1 cellular context compared by ENCODE assay signal in the genomic region with DNA sequence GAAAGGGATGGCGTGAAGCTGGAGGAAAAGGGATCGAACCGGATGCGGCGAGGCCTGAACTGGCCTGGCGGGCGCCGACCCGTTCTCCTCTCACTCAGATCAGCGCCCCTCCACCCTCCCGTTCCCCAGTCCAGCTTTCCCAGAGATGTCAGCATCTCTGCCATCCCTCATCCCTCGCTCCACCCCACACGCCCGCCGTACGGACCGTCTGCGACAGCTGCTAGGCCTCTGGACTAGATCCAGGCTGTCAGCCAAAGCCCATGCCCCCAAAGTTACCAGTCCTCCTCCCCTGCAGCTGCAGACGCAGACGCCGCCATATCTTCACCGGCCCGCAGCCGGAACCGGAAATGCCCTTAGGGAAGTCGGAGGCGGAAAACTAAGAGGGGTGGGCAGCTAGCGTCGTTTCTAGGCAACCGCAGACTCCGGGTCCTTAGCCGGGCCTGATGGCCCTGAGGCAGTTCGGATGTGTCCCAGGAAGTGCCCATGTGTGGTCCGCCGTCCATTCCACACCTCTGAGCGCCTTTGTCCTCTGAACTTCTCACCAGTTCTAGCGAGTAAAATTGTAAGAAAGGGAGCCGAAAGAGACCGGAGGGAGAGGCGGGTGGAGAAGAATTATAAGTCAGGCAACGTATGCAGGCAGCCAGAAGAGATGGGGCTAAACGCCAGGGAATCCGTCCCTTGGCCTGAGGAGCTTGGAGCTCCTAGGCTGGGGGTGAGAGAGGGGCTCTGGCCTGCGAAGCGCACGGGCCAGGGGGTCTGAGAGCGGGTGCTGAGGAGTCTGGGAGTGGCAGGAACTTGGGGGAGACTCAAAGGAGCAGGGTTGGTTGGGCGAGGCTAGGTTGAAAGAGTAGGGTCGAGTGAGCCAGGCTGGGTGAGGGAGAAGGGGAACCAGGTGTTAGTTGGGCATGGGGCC.
TF ChIP-seq lines count a peak whose summit lies in the region.

A gene with protein sequence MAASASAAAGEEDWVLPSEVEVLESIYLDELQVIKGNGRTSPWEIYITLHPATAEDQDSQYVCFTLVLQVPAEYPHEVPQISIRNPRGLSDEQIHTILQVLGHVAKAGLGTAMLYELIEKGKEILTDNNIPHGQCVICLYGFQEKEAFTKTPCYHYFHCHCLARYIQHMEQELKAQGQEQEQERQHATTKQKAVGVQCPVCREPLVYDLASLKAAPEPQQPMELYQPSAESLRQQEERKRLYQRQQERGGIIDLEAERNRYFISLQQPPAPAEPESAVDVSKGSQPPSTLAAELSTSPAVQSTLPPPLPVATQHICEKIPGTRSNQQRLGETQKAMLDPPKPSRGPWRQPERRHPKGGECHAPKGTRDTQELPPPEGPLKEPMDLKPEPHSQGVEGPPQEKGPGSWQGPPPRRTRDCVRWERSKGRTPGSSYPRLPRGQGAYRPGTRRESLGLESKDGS (minus strand): TSS at position 349 of the 913 bp plus-strand sequence. CDS start 32 bp downstream, at position 317.
A gene with protein sequence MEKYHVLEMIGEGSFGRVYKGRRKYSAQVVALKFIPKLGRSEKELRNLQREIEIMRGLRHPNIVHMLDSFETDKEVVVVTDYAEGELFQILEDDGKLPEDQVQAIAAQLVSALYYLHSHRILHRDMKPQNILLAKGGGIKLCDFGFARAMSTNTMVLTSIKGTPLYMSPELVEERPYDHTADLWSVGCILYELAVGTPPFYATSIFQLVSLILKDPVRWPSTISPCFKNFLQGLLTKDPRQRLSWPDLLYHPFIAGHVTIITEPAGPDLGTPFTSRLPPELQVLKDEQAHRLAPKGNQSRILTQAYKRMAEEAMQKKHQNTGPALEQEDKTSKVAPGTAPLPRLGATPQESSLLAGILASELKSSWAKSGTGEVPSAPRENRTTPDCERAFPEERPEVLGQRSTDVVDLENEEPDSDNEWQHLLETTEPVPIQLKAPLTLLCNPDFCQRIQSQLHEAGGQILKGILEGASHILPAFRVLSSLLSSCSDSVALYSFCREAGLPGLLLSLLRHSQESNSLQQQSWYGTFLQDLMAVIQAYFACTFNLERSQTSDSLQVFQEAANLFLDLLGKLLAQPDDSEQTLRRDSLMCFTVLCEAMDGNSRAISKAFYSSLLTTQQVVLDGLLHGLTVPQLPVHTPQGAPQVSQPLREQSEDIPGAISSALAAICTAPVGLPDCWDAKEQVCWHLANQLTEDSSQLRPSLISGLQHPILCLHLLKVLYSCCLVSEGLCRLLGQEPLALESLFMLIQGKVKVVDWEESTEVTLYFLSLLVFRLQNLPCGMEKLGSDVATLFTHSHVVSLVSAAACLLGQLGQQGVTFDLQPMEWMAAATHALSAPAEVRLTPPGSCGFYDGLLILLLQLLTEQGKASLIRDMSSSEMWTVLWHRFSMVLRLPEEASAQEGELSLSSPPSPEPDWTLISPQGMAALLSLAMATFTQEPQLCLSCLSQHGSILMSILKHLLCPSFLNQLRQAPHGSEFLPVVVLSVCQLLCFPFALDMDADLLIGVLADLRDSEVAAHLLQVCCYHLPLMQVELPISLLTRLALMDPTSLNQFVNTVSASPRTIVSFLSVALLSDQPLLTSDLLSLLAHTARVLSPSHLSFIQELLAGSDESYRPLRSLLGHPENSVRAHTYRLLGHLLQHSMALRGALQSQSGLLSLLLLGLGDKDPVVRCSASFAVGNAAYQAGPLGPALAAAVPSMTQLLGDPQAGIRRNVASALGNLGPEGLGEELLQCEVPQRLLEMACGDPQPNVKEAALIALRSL (N-terminal part only) (plus strand): TSS at position 433 of the 913 bp plus-strand sequence. CDS start 744 bp downstream, outside the sequence.

TF ChIP-seq in HepG2, 621 proteins besides CTCF, POLR2A, EP300 and RAD21 (continued from another document and continues in another):
- TF ChIP-seq ZNF431 (CRISPR knock-in tag; IDR thresholded peaks at IDR 0.05; ENCODE audit: borderline replicate concordance, low read depth) (no peak), ZNF296 (CRISPR knock-in tag; conservative IDR thresholded peaks at IDR 0.05) (no peak), HOXD1 (CRISPR knock-in tag; IDR thresholded peaks at IDR 0.05) (no peak; the same call in none of the 2 replicates), HCFC1 (IDR thresholded peaks at IDR 0.05; ENCODE audit: low read depth, low read length) (peak; percentile 65), TBX3 (IDR thresholded peaks at IDR 0.05; ENCODE audit: borderline replicate concordance) (no peak), FOXK2 (IDR thresholded peaks at IDR 0.05) (no peak), ZNF7 (CRISPR knock-in tag; IDR thresholded peaks at IDR 0.05) (no peak), SP2 (CRISPR knock-in tag; IDR thresholded peaks at IDR 0.05) (peak; percentile 58), HNRNPLL (IDR thresholded peaks at IDR 0.05; ENCODE audit: low read depth, low read length, poor library complexity, severe bottlenecking) (peak; percentile 95), ZNF101 (CRISPR knock-in tag; IDR thresholded peaks at IDR 0.05; ENCODE audit: borderline replicate concordance, low read depth) (no peak), ZNF761 (CRISPR knock-in tag; conservative IDR thresholded peaks at IDR 0.05) (peak; percentile 74; the same call in 1 of the 2 replicates), FOSL2 (CRISPR knock-in tag; IDR thresholded peaks at IDR 0.05) (peak; percentile 37), ZNF619 (CRISPR knock-in tag; IDR thresholded peaks at IDR 0.05) (peak; percentile 38; the same call in 1 of the 2 replicates), ZNF530 (CRISPR knock-in tag; IDR thresholded peaks at IDR 0.05; ENCODE audit: low read depth) (no peak), ZNF274 (CRISPR knock-in tag; IDR thresholded peaks at IDR 0.05) (peak; percentile 71; the same call in 1 of the 2 replicates)
- TF ChIP-seq, protein P1, sequence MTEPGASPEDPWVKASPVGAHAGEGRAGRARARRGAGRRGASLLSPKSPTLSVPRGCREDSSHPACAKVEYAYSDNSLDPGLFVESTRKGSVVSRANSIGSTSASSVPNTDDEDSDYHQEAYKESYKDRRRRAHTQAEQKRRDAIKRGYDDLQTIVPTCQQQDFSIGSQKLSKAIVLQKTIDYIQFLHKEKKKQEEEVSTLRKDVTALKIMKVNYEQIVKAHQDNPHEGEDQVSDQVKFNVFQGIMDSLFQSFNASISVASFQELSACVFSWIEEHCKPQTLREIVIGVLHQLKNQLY (CRISPR knock-in tag; IDR thresholded peaks at IDR 0.05) = no peak
- TF ChIP-seq, protein P2, sequence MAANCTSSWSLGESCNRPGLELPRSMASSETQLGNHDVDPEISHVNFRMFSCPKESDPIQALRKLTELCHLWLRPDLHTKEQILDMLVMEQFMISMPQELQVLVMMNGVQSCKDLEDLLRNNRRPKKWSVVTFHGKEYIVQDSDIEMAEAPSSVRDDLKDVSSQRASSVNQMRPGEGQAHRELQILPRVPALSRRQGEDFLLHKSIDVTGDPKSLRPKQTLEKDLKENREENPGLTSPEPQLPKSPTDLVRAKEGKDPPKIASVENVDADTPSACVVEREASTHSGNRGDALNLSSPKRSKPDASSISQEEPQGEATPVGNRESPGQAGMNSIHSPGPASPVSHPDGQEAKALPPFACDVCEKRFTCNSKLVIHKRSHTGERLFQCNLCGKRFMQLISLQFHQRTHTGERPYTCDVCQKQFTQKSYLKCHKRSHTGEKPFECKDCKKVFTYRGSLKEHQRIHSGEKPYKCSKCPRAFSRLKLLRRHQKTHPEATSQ (CRISPR knock-in tag; IDR thresholded peaks at IDR 0.05; ENCODE audit: borderline replicate concordance) = no peak; the same call in none of the 2 replicates
- TF ChIP-seq, protein P3, sequence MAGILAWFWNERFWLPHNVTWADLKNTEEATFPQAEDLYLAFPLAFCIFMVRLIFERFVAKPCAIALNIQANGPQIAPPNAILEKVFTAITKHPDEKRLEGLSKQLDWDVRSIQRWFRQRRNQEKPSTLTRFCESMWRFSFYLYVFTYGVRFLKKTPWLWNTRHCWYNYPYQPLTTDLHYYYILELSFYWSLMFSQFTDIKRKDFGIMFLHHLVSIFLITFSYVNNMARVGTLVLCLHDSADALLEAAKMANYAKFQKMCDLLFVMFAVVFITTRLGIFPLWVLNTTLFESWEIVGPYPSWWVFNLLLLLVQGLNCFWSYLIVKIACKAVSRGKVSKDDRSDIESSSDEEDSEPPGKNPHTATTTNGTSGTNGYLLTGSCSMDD (CRISPR knock-in tag; IDR thresholded peaks at IDR 0.05) = no peak
- TF ChIP-seq, protein P4, sequence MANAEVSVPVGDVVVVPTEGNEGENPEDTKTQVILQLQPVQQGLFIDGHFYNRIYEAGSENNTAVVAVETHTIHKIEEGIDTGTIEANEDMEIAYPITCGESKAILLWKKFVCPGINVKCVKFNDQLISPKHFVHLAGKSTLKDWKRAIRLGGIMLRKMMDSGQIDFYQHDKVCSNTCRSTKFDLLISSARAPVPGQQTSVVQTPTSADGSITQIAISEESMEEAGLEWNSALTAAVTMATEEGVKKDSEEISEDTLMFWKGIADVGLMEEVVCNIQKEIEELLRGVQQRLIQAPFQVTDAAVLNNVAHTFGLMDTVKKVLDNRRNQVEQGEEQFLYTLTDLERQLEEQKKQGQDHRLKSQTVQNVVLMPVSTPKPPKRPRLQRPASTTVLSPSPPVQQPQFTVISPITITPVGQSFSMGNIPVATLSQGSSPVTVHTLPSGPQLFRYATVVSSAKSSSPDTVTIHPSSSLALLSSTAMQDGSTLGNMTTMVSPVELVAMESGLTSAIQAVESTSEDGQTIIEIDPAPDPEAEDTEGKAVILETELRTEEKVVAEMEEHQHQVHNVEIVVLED (CRISPR knock-in tag; IDR thresholded peaks at IDR 0.05; ENCODE audit: borderline replicate concordance) = peak; percentile 84; the same call in 1 of the 2 replicates
- TF ChIP-seq, protein P5, sequence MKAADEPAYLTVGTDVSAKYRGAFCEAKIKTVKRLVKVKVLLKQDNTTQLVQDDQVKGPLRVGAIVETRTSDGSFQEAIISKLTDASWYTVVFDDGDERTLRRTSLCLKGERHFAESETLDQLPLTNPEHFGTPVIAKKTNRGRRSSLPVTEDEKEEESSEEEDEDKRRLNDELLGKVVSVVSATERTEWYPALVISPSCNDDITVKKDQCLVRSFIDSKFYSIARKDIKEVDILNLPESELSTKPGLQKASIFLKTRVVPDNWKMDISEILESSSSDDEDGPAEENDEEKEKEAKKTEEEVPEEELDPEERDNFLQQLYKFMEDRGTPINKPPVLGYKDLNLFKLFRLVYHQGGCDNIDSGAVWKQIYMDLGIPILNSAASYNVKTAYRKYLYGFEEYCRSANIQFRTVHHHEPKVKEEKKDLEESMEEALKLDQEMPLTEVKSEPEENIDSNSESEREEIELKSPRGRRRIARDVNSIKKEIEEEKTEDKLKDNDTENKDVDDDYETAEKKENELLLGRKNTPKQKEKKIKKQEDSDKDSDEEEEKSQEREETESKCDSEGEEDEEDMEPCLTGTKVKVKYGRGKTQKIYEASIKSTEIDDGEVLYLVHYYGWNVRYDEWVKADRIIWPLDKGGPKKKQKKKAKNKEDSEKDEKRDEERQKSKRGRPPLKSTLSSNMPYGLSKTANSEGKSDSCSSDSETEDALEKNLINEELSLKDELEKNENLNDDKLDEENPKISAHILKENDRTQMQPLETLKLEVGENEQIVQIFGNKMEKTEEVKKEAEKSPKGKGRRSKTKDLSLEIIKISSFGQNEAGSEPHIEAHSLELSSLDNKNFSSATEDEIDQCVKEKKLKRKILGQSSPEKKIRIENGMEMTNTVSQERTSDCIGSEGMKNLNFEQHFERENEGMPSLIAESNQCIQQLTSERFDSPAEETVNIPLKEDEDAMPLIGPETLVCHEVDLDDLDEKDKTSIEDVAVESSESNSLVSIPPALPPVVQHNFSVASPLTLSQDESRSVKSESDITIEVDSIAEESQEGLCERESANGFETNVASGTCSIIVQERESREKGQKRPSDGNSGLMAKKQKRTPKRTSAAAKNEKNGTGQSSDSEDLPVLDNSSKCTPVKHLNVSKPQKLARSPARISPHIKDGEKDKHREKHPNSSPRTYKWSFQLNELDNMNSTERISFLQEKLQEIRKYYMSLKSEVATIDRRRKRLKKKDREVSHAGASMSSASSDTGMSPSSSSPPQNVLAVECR (CRISPR knock-in tag; IDR thresholded peaks at IDR 0.05; ENCODE audit: borderline replicate concordance) = peak; percentile 99
- TF ChIP-seq, protein P6, sequence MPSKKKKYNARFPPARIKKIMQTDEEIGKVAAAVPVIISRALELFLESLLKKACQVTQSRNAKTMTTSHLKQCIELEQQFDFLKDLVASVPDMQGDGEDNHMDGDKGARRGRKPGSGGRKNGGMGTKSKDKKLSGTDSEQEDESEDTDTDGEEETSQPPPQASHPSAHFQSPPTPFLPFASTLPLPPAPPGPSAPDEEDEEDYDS (CRISPR knock-in tag; IDR thresholded peaks at IDR 0.05) = peak; percentile 71; the same call in 1 of the 2 replicates
- TF ChIP-seq, protein P7, sequence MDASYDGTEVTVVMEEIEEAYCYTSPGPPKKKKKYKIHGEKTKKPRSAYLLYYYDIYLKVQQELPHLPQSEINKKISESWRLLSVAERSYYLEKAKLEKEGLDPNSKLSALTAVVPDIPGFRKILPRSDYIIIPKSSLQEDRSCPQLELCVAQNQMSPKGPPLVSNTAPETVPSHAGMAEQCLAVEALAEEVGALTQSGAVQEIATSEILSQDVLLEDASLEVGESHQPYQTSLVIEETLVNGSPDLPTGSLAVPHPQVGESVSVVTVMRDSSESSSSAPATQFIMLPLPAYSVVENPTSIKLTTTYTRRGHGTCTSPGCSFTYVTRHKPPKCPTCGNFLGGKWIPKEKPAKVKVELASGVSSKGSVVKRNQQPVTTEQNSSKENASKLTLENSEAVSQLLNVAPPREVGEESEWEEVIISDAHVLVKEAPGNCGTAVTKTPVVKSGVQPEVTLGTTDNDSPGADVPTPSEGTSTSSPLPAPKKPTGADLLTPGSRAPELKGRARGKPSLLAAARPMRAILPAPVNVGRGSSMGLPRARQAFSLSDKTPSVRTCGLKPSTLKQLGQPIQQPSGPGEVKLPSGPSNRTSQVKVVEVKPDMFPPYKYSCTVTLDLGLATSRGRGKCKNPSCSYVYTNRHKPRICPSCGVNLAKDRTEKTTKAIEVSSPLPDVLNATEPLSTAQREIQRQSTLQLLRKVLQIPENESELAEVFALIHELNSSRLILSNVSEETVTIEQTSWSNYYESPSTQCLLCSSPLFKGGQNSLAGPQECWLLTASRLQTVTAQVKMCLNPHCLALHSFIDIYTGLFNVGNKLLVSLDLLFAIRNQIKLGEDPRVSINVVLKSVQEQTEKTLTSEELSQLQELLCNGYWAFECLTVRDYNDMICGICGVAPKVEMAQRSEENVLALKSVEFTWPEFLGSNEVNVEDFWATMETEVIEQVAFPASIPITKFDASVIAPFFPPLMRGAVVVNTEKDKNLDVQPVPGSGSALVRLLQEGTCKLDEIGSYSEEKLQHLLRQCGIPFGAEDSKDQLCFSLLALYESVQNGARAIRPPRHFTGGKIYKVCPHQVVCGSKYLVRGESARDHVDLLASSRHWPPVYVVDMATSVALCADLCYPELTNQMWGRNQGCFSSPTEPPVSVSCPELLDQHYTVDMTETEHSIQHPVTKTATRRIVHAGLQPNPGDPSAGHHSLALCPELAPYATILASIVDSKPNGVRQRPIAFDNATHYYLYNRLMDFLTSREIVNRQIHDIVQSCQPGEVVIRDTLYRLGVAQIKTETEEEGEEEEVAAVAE (CRISPR knock-in tag; IDR thresholded peaks at IDR 0.05; ENCODE audit: borderline replicate concordance) = peak; percentile 71
